Comparison of ENCODE assay signal across 1 cellular context in the genomic region with DNA sequence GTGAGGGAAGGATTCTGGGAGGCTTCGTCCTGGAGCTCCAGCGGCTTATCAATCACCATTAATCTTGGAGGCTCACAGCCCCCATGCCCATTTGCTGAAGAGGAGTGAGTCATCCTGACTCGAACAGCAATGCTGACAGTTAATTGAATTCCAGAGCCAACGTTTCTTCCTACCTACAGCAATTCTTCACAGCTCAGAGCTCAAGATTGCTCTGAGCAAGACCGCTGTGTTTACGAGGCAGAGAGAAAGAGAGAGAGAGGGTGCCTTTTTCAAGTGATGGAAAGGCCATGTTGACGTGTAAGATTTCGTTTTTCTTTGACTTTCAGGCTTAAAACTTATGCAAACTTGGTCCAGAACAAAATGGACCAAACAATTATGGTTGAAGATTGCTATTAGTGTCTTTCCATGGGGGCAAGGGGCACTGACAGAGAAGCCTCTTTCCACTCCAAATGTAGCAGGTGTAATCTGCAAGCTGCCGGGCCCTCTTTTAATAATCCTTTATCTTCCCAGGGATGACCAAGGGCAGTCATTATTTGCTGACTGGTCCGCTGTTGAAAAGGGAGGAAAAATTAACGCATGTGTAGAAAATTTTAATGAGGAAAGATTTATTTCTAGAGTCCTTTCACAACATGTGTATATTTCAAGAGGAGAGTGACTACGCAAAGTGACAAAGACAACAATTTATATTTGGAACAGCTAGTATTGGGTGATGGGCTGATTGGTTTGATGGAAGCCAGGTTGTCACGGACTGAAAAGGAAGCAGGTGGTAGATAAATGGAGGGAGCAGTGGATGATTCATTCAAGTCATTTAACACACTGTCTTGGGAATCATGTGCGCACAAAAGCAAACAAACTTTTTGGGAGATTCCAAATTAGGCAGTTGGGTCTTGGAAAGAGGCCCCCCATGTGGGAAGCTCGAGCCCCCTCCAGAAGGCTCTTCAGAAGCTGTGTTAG.
TF ChIP-seq lines count a peak whose summit lies in the region.

No MANE protein-coding gene starts in this region.

TF ChIP-seq in K562, 482 proteins besides CTCF, POLR2A, EP300 and RAD21 (continued from another document and continues in another):
- TF ChIP-seq, protein P1, sequence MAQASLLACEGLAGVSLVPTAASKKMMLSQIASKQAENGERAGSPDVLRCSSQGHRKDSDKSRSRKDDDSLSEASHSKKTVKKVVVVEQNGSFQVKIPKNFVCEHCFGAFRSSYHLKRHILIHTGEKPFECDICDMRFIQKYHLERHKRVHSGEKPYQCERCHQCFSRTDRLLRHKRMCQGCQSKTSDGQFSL (CRISPR knock-in tag; IDR thresholded peaks at IDR 0.05): no peak
- TF ChIP-seq, protein P1 (tag; IDR thresholded peaks at IDR 0.05): no peak
- TF ChIP-seq, protein P2, sequence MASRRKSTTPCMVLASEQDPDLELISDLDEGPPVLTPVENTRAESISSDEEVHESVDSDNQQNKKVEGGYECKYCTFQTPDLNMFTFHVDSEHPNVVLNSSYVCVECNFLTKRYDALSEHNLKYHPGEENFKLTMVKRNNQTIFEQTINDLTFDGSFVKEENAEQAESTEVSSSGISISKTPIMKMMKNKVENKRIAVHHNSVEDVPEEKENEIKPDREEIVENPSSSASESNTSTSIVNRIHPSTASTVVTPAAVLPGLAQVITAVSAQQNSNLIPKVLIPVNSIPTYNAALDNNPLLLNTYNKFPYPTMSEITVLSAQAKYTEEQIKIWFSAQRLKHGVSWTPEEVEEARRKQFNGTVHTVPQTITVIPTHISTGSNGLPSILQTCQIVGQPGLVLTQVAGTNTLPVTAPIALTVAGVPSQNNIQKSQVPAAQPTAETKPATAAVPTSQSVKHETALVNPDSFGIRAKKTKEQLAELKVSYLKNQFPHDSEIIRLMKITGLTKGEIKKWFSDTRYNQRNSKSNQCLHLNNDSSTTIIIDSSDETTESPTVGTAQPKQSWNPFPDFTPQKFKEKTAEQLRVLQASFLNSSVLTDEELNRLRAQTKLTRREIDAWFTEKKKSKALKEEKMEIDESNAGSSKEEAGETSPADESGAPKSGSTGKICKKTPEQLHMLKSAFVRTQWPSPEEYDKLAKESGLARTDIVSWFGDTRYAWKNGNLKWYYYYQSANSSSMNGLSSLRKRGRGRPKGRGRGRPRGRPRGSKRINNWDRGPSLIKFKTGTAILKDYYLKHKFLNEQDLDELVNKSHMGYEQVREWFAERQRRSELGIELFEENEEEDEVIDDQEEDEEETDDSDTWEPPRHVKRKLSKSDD (conservative IDR thresholded peaks at IDR 0.05; ENCODE audit: low read length): no peak
- TF ChIP-seq ARID3A (IDR thresholded peaks at IDR 0.05; ENCODE audit: borderline replicate concordance, low read depth, low read length) (no peak), XRCC4 (IDR thresholded peaks at IDR 0.05; ENCODE audit: extremely low read depth, insufficient read depth, insufficient read length) (no peak), ARID4B (CRISPR knock-in tag; IDR thresholded peaks at IDR 0.05) (no peak), ZNF449 (CRISPR knock-in tag; IDR thresholded peaks at IDR 0.05) (no peak), SAP30 (IDR thresholded peaks at IDR 0.05; ENCODE audit: borderline replicate concordance, insufficient read depth, low read depth, low read length, poor library complexity, severe bottlenecking) (no peak), ZNF766 (CRISPR knock-in tag; conservative IDR thresholded peaks at IDR 0.05) (peak; percentile 37; the same call in 1 of the 2 replicates), SMARCE1 (IDR thresholded peaks at IDR 0.05) (peak; percentile 91)
- TF ChIP-seq, protein P3, sequence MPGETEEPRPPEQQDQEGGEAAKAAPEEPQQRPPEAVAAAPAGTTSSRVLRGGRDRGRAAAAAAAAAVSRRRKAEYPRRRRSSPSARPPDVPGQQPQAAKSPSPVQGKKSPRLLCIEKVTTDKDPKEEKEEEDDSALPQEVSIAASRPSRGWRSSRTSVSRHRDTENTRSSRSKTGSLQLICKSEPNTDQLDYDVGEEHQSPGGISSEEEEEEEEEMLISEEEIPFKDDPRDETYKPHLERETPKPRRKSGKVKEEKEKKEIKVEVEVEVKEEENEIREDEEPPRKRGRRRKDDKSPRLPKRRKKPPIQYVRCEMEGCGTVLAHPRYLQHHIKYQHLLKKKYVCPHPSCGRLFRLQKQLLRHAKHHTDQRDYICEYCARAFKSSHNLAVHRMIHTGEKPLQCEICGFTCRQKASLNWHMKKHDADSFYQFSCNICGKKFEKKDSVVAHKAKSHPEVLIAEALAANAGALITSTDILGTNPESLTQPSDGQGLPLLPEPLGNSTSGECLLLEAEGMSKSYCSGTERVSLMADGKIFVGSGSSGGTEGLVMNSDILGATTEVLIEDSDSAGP (CRISPR knock-in tag; IDR thresholded peaks at IDR 0.05): no peak
- TF ChIP-seq, protein P4, sequence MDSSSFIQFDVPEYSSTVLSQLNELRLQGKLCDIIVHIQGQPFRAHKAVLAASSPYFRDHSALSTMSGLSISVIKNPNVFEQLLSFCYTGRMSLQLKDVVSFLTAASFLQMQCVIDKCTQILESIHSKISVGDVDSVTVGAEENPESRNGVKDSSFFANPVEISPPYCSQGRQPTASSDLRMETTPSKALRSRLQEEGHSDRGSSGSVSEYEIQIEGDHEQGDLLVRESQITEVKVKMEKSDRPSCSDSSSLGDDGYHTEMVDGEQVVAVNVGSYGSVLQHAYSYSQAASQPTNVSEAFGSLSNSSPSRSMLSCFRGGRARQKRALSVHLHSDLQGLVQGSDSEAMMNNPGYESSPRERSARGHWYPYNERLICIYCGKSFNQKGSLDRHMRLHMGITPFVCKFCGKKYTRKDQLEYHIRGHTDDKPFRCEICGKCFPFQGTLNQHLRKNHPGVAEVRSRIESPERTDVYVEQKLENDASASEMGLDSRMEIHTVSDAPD (CRISPR knock-in tag; IDR thresholded peaks at IDR 0.05): 0 out of 2 replicates have a peak, but pooled peaks have one; percentile 4
- TF ChIP-seq, protein P5, sequence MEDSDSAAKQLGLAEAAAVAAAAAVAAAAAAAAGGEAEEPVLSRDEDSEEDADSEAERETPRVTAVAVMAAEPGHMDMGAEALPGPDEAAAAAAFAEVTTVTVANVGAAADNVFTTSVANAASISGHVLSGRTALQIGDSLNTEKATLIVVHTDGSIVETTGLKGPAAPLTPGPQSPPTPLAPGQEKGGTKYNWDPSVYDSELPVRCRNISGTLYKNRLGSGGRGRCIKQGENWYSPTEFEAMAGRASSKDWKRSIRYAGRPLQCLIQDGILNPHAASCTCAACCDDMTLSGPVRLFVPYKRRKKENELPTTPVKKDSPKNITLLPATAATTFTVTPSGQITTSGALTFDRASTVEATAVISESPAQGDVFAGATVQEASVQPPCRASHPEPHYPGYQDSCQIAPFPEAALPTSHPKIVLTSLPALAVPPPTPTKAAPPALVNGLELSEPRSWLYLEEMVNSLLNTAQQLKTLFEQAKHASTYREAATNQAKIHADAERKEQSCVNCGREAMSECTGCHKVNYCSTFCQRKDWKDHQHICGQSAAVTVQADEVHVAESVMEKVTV (CRISPR knock-in tag; IDR thresholded peaks at IDR 0.05): no peak
- TF ChIP-seq, protein P6, sequence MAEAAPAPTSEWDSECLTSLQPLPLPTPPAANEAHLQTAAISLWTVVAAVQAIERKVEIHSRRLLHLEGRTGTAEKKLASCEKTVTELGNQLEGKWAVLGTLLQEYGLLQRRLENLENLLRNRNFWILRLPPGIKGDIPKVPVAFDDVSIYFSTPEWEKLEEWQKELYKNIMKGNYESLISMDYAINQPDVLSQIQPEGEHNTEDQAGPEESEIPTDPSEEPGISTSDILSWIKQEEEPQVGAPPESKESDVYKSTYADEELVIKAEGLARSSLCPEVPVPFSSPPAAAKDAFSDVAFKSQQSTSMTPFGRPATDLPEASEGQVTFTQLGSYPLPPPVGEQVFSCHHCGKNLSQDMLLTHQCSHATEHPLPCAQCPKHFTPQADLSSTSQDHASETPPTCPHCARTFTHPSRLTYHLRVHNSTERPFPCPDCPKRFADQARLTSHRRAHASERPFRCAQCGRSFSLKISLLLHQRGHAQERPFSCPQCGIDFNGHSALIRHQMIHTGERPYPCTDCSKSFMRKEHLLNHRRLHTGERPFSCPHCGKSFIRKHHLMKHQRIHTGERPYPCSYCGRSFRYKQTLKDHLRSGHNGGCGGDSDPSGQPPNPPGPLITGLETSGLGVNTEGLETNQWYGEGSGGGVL (CRISPR knock-in tag; IDR thresholded peaks at IDR 0.05): no peak
- TF ChIP-seq, protein P7, sequence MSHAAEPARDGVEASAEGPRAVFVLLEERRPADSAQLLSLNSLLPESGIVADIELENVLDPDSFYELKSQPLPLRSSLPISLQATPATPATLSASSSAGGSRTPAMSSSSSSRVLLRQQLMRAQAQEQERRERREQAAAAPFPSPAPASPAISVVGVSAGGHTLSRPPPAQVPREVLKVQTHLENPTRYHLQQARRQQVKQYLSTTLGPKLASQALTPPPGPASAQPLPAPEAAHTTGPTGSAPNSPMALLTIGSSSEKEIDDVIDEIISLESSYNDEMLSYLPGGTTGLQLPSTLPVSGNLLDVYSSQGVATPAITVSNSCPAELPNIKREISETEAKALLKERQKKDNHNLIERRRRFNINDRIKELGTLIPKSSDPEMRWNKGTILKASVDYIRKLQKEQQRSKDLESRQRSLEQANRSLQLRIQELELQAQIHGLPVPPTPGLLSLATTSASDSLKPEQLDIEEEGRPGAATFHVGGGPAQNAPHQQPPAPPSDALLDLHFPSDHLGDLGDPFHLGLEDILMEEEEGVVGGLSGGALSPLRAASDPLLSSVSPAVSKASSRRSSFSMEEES (CRISPR knock-in tag; IDR thresholded peaks at IDR 0.05): no peak
